ENCODE assay signal across 16 cellular contexts in the genomic region with DNA sequence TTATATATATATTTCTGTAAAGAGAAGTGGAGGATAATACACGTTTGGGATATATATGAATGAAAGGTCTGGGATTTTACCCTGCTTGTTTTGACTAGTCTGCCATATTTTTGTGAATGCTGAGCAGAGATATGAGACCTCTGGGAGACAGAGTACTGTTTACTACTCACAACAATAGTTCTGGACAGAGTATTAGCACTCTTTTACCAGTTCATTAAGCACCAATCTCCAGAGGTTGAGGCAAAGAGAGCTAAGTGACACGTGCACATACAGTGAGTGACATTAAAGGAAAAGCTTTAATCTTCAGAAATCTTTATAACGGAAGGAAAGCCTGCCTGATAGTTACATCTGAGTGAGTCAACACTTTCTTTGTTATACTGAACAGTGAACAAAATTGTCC.
DNase-seq lines count a peak whose midpoint lies in the region; TF ChIP-seq lines count a peak whose summit lies in the region.
"Had no signal": no experiment of that assay in that cellular context is flagged by ENCODE, and none has a peak within 500 bp of the region (broad histone marks: within the 10 kb centered on the region; RNA-seq: fewer than 3 reads in every experiment).

No MANE protein-coding gene starts in this region.

- POLR2A ChIA-PET in OCI-LY7 (lab: Charles Lee), result interaction anchor here (0.6 kb wide), 1 partner anchor 15 kb away, joined by 3 read pairs; no protein-coding TSS in a partner anchor

- no peaks in the 10 kb centered on the region for H3K36me3 Mint-ChIP-seq in immature natural killer cell
- H3K36me3 Mint-ChIP-seq: IgD-negative memory B cell had no signal

- peaks cover 0 to 4% (median 0%) of the 10 kb centered on the region in 3 donors for H3K27me3 Mint-ChIP-seq in immature natural killer cell (ENCODE audit: low read depth in 3 of 3)
- H3K27me3 Mint-ChIP-seq: CD4-positive, alpha-beta T cell; IgD-negative memory B cell had no signal

- H3K9me2 ChIP-seq in OCI-LY7 (ENCODE audit: insufficient read depth, low read length) (no peaks in the 10 kb centered on the region), neural cell (ENCODE audit: insufficient read depth, low read length) (no peaks in the 10 kb centered on the region)

- BruUV-seq in OCI-LY7 (replicated peaks; lab: Mats Ljungman, UMichigan), result no TSS peak

- peak; percentile 3 for DNase-seq in A172 (ENCODE audit: low spot score)
- DNase-seq in NAMALWA (ENCODE audit: low spot score), result peak; percentile 15
- no peak for DNase-seq in OCI-LY7 (ENCODE audit: low spot score)
- no peak for DNase-seq in immature natural killer cell
- DNase-seq in cardiac septum (ENCODE audit: low spot score), result no peak
- no peak for DNase-seq in DMS53 treated with DMSO at 0.1 percent for 48 hours (lab: John Stamatoyannopoulos, UW; ENCODE audit: unreplicated experiment)
- DNase-seq: 8988T; AML-193; CD4-positive, alpha-beta T cell; DMS153; DMS79 treated with DMSO at 0.1 percent for 48 hours; GF-D8; H9 had no signal

- CTCF ChIA-PET in OCI-LY7 (lab: Charles Lee; ENCODE audit: unreplicated experiment), result no interaction called here

- H3K27me3 ChIP-seq in neural cell (ENCODE audit: insufficient read depth, low read depth, low read length), result no peaks in the 10 kb centered on the region

- H3K79me2 ChIP-seq in OCI-LY7 (ENCODE audit: insufficient read depth, low read depth, low read length) (no peaks in the 10 kb centered on the region), neural cell (replicated peaks; ENCODE audit: insufficient read depth, low read length) (no peaks in the 10 kb centered on the region)

- H3K4me3 ChIP-seq in OCI-LY7 (ENCODE audit: low read depth, low read length, poor library complexity, severe bottlenecking) (no peak overlapping the region), neural cell (ENCODE audit: low read length) (no peak overlapping the region)

- TF ChIP-seq RAD21 in neural cell (conservative IDR thresholded peaks at IDR 0.05), result no peak

- H3F3A ChIP-seq in neural cell (ENCODE audit: insufficient read depth, low read length, poor library complexity, severe bottlenecking), result no peaks in the 10 kb centered on the region

- H3K9me3 Mint-ChIP-seq in immature natural killer cell, result peaks cover 3 to 37% (median 10%) of the 10 kb centered on the region in 6 donors
- H3K9me3 Mint-ChIP-seq: H9 had no signal

- no peak overlapping the region for H3K27ac Mint-ChIP-seq in immature natural killer cell
- H3K27ac Mint-ChIP-seq: CD4-positive, alpha-beta T cell; IgD-negative memory B cell had no signal

- H3K27ac ChIP-seq in OCI-LY7 (ENCODE audit: low read depth, low read length, poor library complexity, severe bottlenecking), result no peak overlapping the region
- H3K27ac ChIP-seq in neural cell (ENCODE audit: low read length), result no peak overlapping the region
- H3K27ac ChIP-seq: C4-2B had no signal

- no peak for TF ChIP-seq CTCF in OCI-LY7 (conservative IDR thresholded peaks at IDR 0.05; ENCODE audit: low read length)
- TF ChIP-seq CTCF in neural cell (IDR thresholded peaks at IDR 0.05; ENCODE audit: poor library complexity, severe bottlenecking), result no peak

- H3K4me2 ChIP-seq in OCI-LY7 (ENCODE audit: low read length), result no peak overlapping the region
- no peak overlapping the region for H3K4me2 ChIP-seq in neural cell (ENCODE audit: low read length)

- H2AFZ ChIP-seq in OCI-LY7 (ENCODE audit: low read length) (peak overlapping the region; percentile 74), neural cell (ENCODE audit: low read depth, low read length) (no peak overlapping the region)

- H3K36me3 ChIP-seq in OCI-LY7 (ENCODE audit: insufficient read depth, low read length), result no peaks in the 10 kb centered on the region
- H3K36me3 ChIP-seq in neural cell (ENCODE audit: insufficient read depth, low read length), result no peaks in the 10 kb centered on the region

- H3K9ac ChIP-seq in neural cell (ENCODE audit: low read length), result no peak overlapping the region

- no peaks in the 10 kb centered on the region for H3K4me1 Mint-ChIP-seq in immature natural killer cell
- H3K4me1 Mint-ChIP-seq: IgD-negative memory B cell had no signal

- TF ChIP-seq EP300 in neural cell (conservative IDR thresholded peaks at IDR 0.05; ENCODE audit: poor library complexity, severe bottlenecking), result peak; percentile 73

- intact Hi-C loops in OCI-LY7 (cut with micrococcal nuclease; ENCODE audit: unreplicated experiment) (no loop called here), cardiac septum (cut with DNase I) (no loop called here)

- H3K4me3 Mint-ChIP-seq in immature natural killer cell, result no peak overlapping the region
- H3K4me3 Mint-ChIP-seq: CD4-positive, alpha-beta T cell; H9; IgD-negative memory B cell had no signal

- no peaks in the 10 kb centered on the region for H3K9me3 ChIP-seq in OCI-LY7 (ENCODE audit: low read length)
- H3K9me3 ChIP-seq in neural cell (ENCODE audit: low read length), result no peaks in the 10 kb centered on the region

- H3K4me1 ChIP-seq in OCI-LY7 (ENCODE audit: insufficient read depth, low read length, poor library complexity, severe bottlenecking), result peaks cover 11% of the 10 kb centered on the region

- H4K20me1 ChIP-seq in OCI-LY7 (ENCODE audit: insufficient read depth, low read length) (no peaks in the 10 kb centered on the region), neural cell (ENCODE audit: insufficient read depth) (no peaks in the 10 kb centered on the region)

TF ChIP-seq in neural cell, 6 proteins besides CTCF, POLR2A, EP300 and RAD21:
- TF ChIP-seq POLR2AphosphoS5 (IDR thresholded peaks at IDR 0.05), result peak; percentile 69
- no peak for TF ChIP-seq TAF1 (IDR thresholded peaks at IDR 0.05; ENCODE audit: low read depth)
TF ChIP-seq in neural cell: peak in this region for 1.

Comparison
In these comparisons a context has a peak if more than half of its experiments do, and no peak if none do; other contexts are left out.
1. DNase-seq: peak in A172 (single experiment) and NAMALWA (single experiment); none in OCI-LY7 (single experiment), immature natural killer cell (0 of 3), cardiac septum (single experiment) and DMS53 treated with DMSO at 0.1 percent for 48 hours (single experiment).